ENCODE assay signal across 1 cellular context in the genomic region with DNA sequence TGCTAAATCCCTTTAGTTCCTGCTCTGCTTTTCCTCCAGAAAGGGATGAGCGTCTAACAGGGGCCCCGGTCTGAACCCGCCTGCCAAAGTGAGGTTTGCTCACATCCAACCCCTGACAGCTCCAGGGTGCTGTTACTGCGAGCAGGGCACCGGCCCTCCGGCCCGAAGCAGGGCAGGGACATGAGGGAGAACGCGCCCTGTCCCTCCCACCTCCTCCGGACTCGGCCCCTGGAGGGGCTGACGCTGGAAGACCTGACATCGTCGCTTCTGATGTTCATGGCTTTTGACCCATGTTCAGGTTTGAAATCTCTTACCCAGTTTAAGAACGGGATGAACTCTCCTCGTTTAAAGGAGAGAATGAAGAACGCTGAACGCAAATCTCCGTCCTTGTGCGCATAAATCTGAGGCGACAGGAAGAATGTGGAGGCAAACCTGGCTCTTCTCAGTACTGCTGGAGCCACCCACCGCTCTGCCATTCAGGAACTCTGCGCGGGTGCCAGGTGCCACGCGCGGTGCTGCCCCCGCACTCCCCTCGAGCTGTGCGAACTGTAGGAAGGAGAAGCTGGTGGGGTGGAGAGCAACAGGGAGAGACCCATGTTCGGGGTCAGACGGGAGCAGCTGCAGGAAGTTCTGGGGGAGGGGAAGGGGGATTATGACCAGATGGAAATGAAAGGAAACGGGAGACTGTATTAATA.
A peak's percentile ranks its signal among the peaks of the same experiment; 100 is the strongest.
TF ChIP-seq lines count a peak whose summit lies in the region.

No MANE protein-coding gene starts in this region.

TF ChIP-seq in HepG2, 621 proteins besides CTCF, POLR2A, EP300 and RAD21 (continued from another document and continues in another):
- TF ChIP-seq NPAS2 (CRISPR knock-in tag; IDR thresholded peaks at IDR 0.05; ENCODE audit: borderline replicate concordance) (no peak), CBX2 (IDR thresholded peaks at IDR 0.05; ENCODE audit: low read depth, low read length) (no peak), CBX2 (CRISPR knock-in tag; IDR thresholded peaks at IDR 0.05; ENCODE audit: low read depth) (no peak), ZNF331 (CRISPR knock-in tag; IDR thresholded peaks at IDR 0.05) (no peak), ZNF230 (CRISPR knock-in tag; IDR thresholded peaks at IDR 0.05) (0 out of 2 replicates have a peak, but pooled peaks have one; percentile 76), SETDB1 (CRISPR knock-in tag; IDR thresholded peaks at IDR 0.05; ENCODE audit: borderline replicate concordance) (0 out of 2 replicates have a peak, but pooled peaks have one; percentile 63), MAF1 (CRISPR knock-in tag; IDR thresholded peaks at IDR 0.05; ENCODE audit: borderline replicate concordance) (peak; percentile 21; the same call in 1 of the 2 replicates), RFX5 (IDR thresholded peaks at IDR 0.05; ENCODE audit: low read depth, low read length) (no peak), ZFY (CRISPR knock-in tag; IDR thresholded peaks at IDR 0.05) (no peak), TCF12 (IDR thresholded peaks at IDR 0.05) (no peak), TCF12 (CRISPR knock-in tag; IDR thresholded peaks at IDR 0.05) (no peak), SIX4 (CRISPR knock-in tag; IDR thresholded peaks at IDR 0.05) (no peak), PAX8 (CRISPR knock-in tag; IDR thresholded peaks at IDR 0.05; ENCODE audit: borderline replicate concordance) (no peak), ZBTB7B (CRISPR knock-in tag; IDR thresholded peaks at IDR 0.05) (no peak), PRMT3 (CRISPR knock-in tag; IDR thresholded peaks at IDR 0.05; ENCODE audit: borderline replicate concordance, low read depth) (no peak), ZNF580 (CRISPR knock-in tag; IDR thresholded peaks at IDR 0.05; ENCODE audit: borderline replicate concordance, low read depth) (no peak), LBX2 (CRISPR knock-in tag; IDR thresholded peaks at IDR 0.05; ENCODE audit: borderline replicate concordance) (no peak), PCBP1 (IDR thresholded peaks at IDR 0.05; ENCODE audit: borderline replicate concordance, low read depth, low read length) (no peak), ZFP36L1 (CRISPR knock-in tag; IDR thresholded peaks at IDR 0.05) (0 out of 2 replicates have a peak, but pooled peaks have one; percentile 8), SRF (IDR thresholded peaks at IDR 0.05; ENCODE audit: low read depth, low read length) (no peak), MBNL3 (CRISPR knock-in tag; conservative IDR thresholded peaks at IDR 0.05) (no peak), CCDC6 (CRISPR knock-in tag; IDR thresholded peaks at IDR 0.05) (no peak), SRSF9 (IDR thresholded peaks at IDR 0.05; ENCODE audit: borderline replicate concordance, insufficient read depth, low read depth, low read length, poor library complexity, severe bottlenecking) (no peak), ZFP91 (CRISPR knock-in tag; IDR thresholded peaks at IDR 0.05; ENCODE audit: borderline replicate concordance) (peak; percentile 64), HIC2 (CRISPR knock-in tag; IDR thresholded peaks at IDR 0.05; ENCODE audit: low read depth) (no peak), ZNF333 (CRISPR knock-in tag; IDR thresholded peaks at IDR 0.05; ENCODE audit: borderline replicate concordance) (no peak), ZNF383 (CRISPR knock-in tag; IDR thresholded peaks at IDR 0.05; ENCODE audit: borderline replicate concordance) (0 out of 2 replicates have a peak, but pooled peaks have one; percentile 40), FIP1L1 (IDR thresholded peaks at IDR 0.05; ENCODE audit: borderline replicate concordance, insufficient read depth, low read depth, low read length) (no peak), ZNF263 (CRISPR knock-in tag; IDR thresholded peaks at IDR 0.05) (no peak)
- TF ChIP-seq, protein P1, sequence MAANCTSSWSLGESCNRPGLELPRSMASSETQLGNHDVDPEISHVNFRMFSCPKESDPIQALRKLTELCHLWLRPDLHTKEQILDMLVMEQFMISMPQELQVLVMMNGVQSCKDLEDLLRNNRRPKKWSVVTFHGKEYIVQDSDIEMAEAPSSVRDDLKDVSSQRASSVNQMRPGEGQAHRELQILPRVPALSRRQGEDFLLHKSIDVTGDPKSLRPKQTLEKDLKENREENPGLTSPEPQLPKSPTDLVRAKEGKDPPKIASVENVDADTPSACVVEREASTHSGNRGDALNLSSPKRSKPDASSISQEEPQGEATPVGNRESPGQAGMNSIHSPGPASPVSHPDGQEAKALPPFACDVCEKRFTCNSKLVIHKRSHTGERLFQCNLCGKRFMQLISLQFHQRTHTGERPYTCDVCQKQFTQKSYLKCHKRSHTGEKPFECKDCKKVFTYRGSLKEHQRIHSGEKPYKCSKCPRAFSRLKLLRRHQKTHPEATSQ (CRISPR knock-in tag; IDR thresholded peaks at IDR 0.05; ENCODE audit: borderline replicate concordance) = no peak
- TF ChIP-seq, protein P2, sequence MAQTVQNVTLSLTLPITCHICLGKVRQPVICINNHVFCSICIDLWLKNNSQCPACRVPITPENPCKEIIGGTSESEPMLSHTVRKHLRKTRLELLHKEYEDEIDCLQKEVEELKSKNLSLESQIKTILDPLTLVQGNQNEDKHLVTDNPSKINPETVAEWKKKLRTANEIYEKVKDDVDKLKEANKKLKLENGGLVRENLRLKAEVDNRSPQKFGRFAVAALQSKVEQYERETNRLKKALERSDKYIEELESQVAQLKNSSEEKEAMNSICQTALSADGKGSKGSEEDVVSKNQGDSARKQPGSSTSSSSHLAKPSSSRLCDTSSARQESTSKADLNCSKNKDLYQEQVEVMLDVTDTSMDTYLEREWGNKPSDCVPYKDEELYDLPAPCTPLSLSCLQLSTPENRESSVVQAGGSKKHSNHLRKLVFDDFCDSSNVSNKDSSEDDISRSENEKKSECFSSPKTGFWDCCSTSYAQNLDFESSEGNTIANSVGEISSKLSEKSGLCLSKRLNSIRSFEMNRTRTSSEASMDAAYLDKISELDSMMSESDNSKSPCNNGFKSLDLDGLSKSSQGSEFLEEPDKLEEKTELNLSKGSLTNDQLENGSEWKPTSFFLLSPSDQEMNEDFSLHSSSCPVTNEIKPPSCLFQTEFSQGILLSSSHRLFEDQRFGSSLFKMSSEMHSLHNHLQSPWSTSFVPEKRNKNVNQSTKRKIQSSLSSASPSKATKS (CRISPR knock-in tag; IDR thresholded peaks at IDR 0.05) = no peak; the same call in 1 of the 2 replicates
- TF ChIP-seq, protein P3, sequence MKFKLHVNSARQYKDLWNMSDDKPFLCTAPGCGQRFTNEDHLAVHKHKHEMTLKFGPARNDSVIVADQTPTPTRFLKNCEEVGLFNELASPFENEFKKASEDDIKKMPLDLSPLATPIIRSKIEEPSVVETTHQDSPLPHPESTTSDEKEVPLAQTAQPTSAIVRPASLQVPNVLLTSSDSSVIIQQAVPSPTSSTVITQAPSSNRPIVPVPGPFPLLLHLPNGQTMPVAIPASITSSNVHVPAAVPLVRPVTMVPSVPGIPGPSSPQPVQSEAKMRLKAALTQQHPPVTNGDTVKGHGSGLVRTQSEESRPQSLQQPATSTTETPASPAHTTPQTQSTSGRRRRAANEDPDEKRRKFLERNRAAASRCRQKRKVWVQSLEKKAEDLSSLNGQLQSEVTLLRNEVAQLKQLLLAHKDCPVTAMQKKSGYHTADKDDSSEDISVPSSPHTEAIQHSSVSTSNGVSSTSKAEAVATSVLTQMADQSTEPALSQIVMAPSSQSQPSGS (CRISPR knock-in tag; IDR thresholded peaks at IDR 0.05) = no peak
- TF ChIP-seq, protein P4, sequence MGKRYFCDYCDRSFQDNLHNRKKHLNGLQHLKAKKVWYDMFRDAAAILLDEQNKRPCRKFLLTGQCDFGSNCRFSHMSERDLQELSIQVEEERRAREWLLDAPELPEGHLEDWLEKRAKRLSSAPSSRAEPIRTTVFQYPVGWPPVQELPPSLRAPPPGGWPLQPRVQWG (CRISPR knock-in tag; IDR thresholded peaks at IDR 0.05; ENCODE audit: borderline replicate concordance, low read depth) = no peak
- TF ChIP-seq, protein P5, sequence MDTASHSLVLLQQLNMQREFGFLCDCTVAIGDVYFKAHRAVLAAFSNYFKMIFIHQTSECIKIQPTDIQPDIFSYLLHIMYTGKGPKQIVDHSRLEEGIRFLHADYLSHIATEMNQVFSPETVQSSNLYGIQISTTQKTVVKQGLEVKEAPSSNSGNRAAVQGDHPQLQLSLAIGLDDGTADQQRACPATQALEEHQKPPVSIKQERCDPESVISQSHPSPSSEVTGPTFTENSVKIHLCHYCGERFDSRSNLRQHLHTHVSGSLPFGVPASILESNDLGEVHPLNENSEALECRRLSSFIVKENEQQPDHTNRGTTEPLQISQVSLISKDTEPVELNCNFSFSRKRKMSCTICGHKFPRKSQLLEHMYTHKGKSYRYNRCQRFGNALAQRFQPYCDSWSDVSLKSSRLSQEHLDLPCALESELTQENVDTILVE (CRISPR knock-in tag; IDR thresholded peaks at IDR 0.05) = no peak
- TF ChIP-seq, protein P6, sequence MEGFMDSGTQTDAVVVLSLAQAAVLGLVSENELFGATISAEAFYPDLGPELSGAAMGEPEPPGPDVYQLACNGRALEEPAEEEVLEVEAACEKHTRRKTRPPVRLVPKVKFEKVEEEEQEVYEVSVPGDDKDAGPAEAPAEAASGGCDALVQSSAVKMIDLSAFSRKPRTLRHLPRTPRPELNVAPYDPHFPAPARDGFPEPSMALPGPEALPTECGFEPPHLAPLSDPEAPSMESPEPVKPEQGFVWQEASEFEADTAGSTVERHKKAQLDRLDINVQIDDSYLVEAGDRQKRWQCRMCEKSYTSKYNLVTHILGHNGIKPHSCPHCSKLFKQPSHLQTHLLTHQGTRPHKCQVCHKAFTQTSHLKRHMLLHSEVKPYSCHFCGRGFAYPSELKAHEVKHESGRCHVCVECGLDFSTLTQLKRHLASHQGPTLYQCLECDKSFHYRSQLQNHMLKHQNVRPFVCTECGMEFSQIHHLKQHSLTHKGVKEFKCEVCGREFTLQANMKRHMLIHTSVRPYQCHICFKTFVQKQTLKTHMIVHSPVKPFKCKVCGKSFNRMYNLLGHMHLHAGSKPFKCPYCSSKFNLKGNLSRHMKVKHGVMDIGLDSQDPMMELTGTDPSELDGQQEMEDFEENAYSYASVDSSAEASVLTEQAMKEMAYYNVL (CRISPR knock-in tag; IDR thresholded peaks at IDR 0.05; ENCODE audit: borderline replicate concordance) = 0 out of 2 replicates have a peak, but pooled peaks have one; percentile 11
- TF ChIP-seq, protein P7, sequence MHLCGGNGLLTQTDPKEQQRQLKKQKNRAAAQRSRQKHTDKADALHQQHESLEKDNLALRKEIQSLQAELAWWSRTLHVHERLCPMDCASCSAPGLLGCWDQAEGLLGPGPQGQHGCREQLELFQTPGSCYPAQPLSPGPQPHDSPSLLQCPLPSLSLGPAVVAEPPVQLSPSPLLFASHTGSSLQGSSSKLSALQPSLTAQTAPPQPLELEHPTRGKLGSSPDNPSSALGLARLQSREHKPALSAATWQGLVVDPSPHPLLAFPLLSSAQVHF (CRISPR knock-in tag; IDR thresholded peaks at IDR 0.05) = no peak
- TF ChIP-seq, protein P8, sequence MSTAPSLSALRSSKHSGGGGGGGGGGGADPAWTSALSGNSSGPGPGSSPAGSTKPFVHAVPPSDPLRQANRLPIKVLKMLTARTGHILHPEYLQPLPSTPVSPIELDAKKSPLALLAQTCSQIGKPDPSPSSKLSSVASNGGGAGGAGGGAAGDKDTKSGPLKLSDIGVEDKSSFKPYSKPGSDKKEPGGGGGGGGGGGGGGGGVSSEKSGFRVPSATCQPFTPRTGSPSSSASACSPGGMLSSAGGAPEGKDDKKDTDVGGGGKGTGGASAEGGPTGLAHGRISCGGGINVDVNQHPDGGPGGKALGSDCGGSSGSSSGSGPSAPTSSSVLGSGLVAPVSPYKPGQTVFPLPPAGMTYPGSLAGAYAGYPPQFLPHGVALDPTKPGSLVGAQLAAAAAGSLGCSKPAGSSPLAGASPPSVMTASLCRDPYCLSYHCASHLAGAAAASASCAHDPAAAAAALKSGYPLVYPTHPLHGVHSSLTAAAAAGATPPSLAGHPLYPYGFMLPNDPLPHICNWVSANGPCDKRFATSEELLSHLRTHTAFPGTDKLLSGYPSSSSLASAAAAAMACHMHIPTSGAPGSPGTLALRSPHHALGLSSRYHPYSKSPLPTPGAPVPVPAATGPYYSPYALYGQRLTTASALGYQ (CRISPR knock-in tag; IDR thresholded peaks at IDR 0.05) = no peak
- TF ChIP-seq, protein P9, sequence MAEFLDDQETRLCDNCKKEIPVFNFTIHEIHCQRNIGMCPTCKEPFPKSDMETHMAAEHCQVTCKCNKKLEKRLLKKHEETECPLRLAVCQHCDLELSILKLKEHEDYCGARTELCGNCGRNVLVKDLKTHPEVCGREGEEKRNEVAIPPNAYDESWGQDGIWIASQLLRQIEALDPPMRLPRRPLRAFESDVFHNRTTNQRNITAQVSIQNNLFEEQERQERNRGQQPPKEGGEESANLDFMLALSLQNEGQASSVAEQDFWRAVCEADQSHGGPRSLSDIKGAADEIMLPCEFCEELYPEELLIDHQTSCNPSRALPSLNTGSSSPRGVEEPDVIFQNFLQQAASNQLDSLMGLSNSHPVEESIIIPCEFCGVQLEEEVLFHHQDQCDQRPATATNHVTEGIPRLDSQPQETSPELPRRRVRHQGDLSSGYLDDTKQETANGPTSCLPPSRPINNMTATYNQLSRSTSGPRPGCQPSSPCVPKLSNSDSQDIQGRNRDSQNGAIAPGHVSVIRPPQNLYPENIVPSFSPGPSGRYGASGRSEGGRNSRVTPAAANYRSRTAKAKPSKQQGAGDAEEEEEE (CRISPR knock-in tag; IDR thresholded peaks at IDR 0.05; ENCODE audit: borderline replicate concordance) = no peak
